ENCODE assay signal across 13 cellular contexts in the genomic region with DNA sequence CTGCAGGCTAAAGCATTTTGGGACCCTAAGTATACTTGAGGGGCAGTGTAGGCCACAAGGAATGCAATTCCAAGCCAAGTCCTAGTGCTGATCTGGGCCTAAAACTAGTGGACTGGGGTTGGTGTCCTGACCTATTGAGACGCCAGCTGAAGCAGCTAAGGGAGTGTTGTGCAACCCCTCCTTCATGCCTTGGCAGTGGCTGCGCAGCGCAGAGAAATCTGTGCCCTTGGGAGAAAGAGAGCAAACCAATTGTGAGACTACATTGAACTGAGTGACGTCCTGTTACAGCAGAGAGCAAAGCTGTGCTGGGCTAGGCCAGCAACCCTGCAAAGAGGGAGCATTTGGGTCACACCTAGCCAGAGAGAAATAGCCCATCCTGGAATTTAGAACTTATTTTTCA.
"Had no signal": no experiment of that assay in that cellular context is flagged by ENCODE, and none has a peak within 500 bp of the region (broad histone marks: within the 10 kb centered on the region; RNA-seq: fewer than 3 reads in every experiment).

No MANE protein-coding gene starts in this region.

- H3K36me3 Mint-ChIP-seq: T-cell had no signal

- H3K27me3 Mint-ChIP-seq: activated CD4-positive, alpha-beta T cell treated with anti-CD3 and anti-CD28 coated beads, Interleukin-2, amount 10 ng/mL, durations not matched to agents 24 days and 14 days; T-cell had no signal

- H3K27ac ChIP-seq: epithelial cell of prostate, prostate gland, SK-N-MC, thyroid gland had no signal

- H3K36me3 ChIP-seq: prostate gland, thyroid gland had no signal

- H3K27ac Mint-ChIP-seq: activated CD4-positive, alpha-beta T cell treated with anti-CD3 and anti-CD28 coated beads, Interleukin-2, amount 10 ng/mL, durations not matched to agents 24 days and 14 days; natural killer cell; T-cell had no signal

- H3K4me1 Mint-ChIP-seq: activated CD4-positive, alpha-beta T cell treated with anti-CD3 and anti-CD28 coated beads, Interleukin-2, amount 10 ng/mL, durations not matched to agents 24 days and 14 days; natural killer cell; T-cell had no signal

- H3K27me3 ChIP-seq: thyroid gland had no signal

- H3K4me3 Mint-ChIP-seq: activated CD4-positive, alpha-beta T cell treated with anti-CD3 and anti-CD28 coated beads, Interleukin-2, amount 10 ng/mL, durations not matched to agents 24 days and 14 days; natural killer cell; T-cell had no signal

- DNase-seq: activated CD4-positive, alpha-beta T cell treated with anti-CD3 and anti-CD28 coated beads, Interleukin-2, amount 10 ng/mL, durations not matched to agents 24 days and 14 days; activated naive CD4-positive, alpha-beta T cell treated with anti-CD3 and anti-CD28 coated beads, Interleukin-2, amount 50 U/mL, for 16 hours; central memory CD4-positive, alpha-beta T cell; effector memory CD4-positive, alpha-beta T cell; hypothalamus; natural killer cell; occipital lobe; T-cell; thyroid gland had no signal

- H3K4me1 ChIP-seq: prostate gland, thyroid gland had no signal

- H3K4me3 ChIP-seq: lung, prostate gland, SK-N-MC, thyroid gland had no signal

- H3K9me3 ChIP-seq: prostate gland, thyroid gland had no signal

- ATAC-seq: natural killer cell, T-cell had no signal
